8 cellular contexts compared by ENCODE assay signal in the genomic region with DNA sequence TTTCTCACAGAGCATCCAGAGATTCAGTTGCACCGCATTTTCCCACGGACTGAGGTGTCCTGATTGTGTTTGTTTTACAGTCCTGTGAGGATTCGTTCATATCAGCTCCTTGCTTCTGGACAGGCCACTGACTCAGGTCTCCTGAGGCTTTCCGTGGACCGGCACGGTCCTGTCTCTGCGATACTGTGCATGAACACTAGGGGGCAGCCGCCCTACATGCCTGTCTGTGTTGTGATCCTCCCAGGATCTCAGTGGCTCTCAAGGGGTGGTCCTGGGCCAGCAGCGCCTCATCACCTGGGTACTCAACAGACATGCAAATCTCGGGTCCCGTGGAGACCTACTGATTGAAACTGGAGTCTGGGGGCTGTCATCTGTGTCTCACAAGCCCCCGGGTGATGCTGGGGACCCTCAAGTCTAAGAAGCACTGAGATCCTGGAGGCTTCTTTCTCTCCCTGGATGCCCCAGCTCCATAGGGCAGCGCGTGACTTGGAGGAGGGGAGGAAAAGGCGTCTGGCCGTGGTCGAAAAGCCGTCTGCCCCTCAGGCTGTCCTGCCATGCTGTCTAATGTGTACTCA. TPM values are rescaled to one million over a fixed set of nuclear protein-coding genes. Genes with fewer than 3 reads are reported as not detected.
A peak's percentile ranks its signal among the peaks of the same experiment; 100 is the strongest.
DNase-seq lines count a peak whose midpoint lies in the region; ATAC-seq and TF ChIP-seq lines count a peak whose summit lies in the region.

No MANE protein-coding gene starts in this region.

- H3K4me1 ChIP-seq in MM.1S (ENCODE audit: low read length) (no peaks in the 10 kb centered on the region), adrenal gland (replicated peaks in 1 of 2) (peaks cover 0 to 8% of the 10 kb centered on the region in 2 donors), left ventricle myocardium inferior (peaks cover 19% of the 10 kb centered on the region)

- no peaks in the 10 kb centered on the region for H3K9me3 ChIP-seq in MM.1S (replicated peaks; ENCODE audit: insufficient read depth, low read length)
- H3K9me3 ChIP-seq in T-helper 17 cell (ENCODE audit: control insufficient read depth, low read length, poor library complexity, severe bottlenecking): no peaks in the 10 kb centered on the region
- no peaks in the 10 kb centered on the region for H3K9me3 ChIP-seq in adrenal gland (replicated peaks in 1 of 3)
- H3K9me3 ChIP-seq in left ventricle myocardium inferior (replicated peaks): no peaks in the 10 kb centered on the region

- H3K9me2 ChIP-seq in MM.1S (replicated peaks; ENCODE audit: insufficient read depth, low read length): no peaks in the 10 kb centered on the region

- peaks cover 4% of the 10 kb centered on the region for H3K27me3 Mint-ChIP-seq in T-helper 17 cell

- peak; percentile 43 for ATAC-seq in GM21786 (IDR thresholded peaks at IDR 0.05; ENCODE audit: unreplicated experiment)
- peak; percentile 97 for ATAC-seq in T-helper 17 cell
- ATAC-seq in HG03196 (IDR thresholded peaks at IDR 0.05; ENCODE audit: unreplicated experiment): no peak

- H3K36me3 Mint-ChIP-seq in T-helper 17 cell (ENCODE audit: low read depth): no peaks in the 10 kb centered on the region

- no peaks in the 10 kb centered on the region for H3K36me3 ChIP-seq in MM.1S (replicated peaks; ENCODE audit: insufficient read depth, low read length)
- H3K36me3 ChIP-seq in adrenal gland (replicated peaks in 1 of 2): no peaks in the 10 kb centered on the region
- H3K36me3 ChIP-seq in left ventricle myocardium inferior: no peaks in the 10 kb centered on the region

- DNase-seq in DMS153 treated with DMSO at 0.1 percent for 48 hours (lab: John Stamatoyannopoulos, UW; ENCODE audit: unreplicated experiment) (peak; percentile 12), MM.1S (peak; percentile 67), T-helper 17 cell (peak; percentile 64 to 83 (median 67)), adrenal gland (peak; percentile 88 to 98 (median 95)), left ventricle myocardium inferior (peak; percentile 89), retina (peak; percentile 90)

- H3K27ac Mint-ChIP-seq in T-helper 17 cell: no peak overlapping the region

- H3K27ac ChIP-seq in MM.1S (ENCODE audit: low read length) (no peak overlapping the region), adrenal gland (peak overlapping the region in 1 of 5 donors; percentile 31), left ventricle myocardium inferior (replicated peaks) (no peak overlapping the region)

- no peak overlapping the region for H3K9ac ChIP-seq in MM.1S (ENCODE audit: low read length)

- no peaks in the 10 kb centered on the region for H4K20me1 ChIP-seq in MM.1S (ENCODE audit: insufficient read depth, low read length)

- H3K4me3 Mint-ChIP-seq in T-helper 17 cell: peak overlapping the region; percentile 21

- peaks cover 12% of the 10 kb centered on the region for H3K4me1 Mint-ChIP-seq in T-helper 17 cell

- TF ChIP-seq POLR2A in adrenal gland (IDR thresholded peaks at IDR 0.05): no peak

- H2AFZ ChIP-seq in MM.1S (ENCODE audit: low read length): no peak overlapping the region

- no peaks in the 10 kb centered on the region for H3F3A ChIP-seq in MM.1S (ENCODE audit: insufficient read depth, low read length)

- H3K4me3 ChIP-seq in MM.1S (ENCODE audit: low read length): no peak overlapping the region
- no peak overlapping the region for H3K4me3 ChIP-seq in adrenal gland
- H3K4me3 ChIP-seq in left ventricle myocardium inferior: no peak overlapping the region

- no peaks in the 10 kb centered on the region for H3K27me3 ChIP-seq in MM.1S (replicated peaks; ENCODE audit: insufficient read depth, low read length)
- H3K27me3 ChIP-seq in adrenal gland: no peaks in the 10 kb centered on the region
- H3K27me3 ChIP-seq in left ventricle myocardium inferior (ENCODE audit: low read depth): no peaks in the 10 kb centered on the region

- no peak overlapping the region for H3K4me2 ChIP-seq in MM.1S (ENCODE audit: low read depth, low read length)

- TF ChIP-seq CTCF in MM.1S (IDR thresholded peaks at IDR 0.05; ENCODE audit: low read length) (peak; percentile 97), adrenal gland (IDR thresholded peaks at IDR 0.05) (peak; percentile 97 to 100 (median 99)), left ventricle myocardium inferior (IDR thresholded peaks at IDR 0.05; ENCODE audit: borderline replicate concordance) (peak; percentile 100)

- H3K79me2 ChIP-seq in MM.1S (ENCODE audit: low read length): no peaks in the 10 kb centered on the region

- intact Hi-C loops in adrenal gland (cut with DNase I) (loop anchor here (5.0 to 10.0 kb wide), 6 partner anchors 42 to 334 kb away; partner anchors contain the start of genes IL1R1 (in 2 of the 2) and IL18R1 (in 1 of the 2)), left ventricle myocardium inferior (cut with micrococcal nuclease) (loop anchor here (5.0 to 10.0 kb wide), 3 partner anchors 147 to 334 kb away; partner anchors contain the start of gene IL18R1)

- WGBS in adrenal gland, 4 donors: 8 to 19% (median 14%) methylated on average over 12 to 18 of the region's 18 CpGs

RNA-seq across cellular contexts. Expression of gene IL1R2, which starts 28.9 kb away (rescaled TPM):
- 1 to 10 TPM; 1.1 to 1.9 TPM for total RNA-seq in T-helper 17 cell
- 10 to 100 TPM in 7 of 8 donors, 1 to 10 TPM in 1; 4.5 to 26.0 (median 13.8) TPM for total RNA-seq in adrenal gland
- 10 to 100 TPM in 2 of 3 donors, 1 to 10 TPM in 1; 6.7 to 17.9 (median 10.8) TPM for polyA plus RNA-seq in adrenal gland
- total RNA-seq in left ventricle myocardium inferior: 0.96 TPM

Comparison
In these comparisons a context has a peak if more than half of its experiments do, and no peak if none do; other contexts are left out.
1. DNase-seq: peak in every context shown above with its lines; median percentile 95 in adrenal gland; 90 in retina; 89 in left ventricle myocardium inferior; 67 in MM.1S; 67 in T-helper 17 cell; 12 in DMS153 treated with DMSO at 0.1 percent for 48 hours.